Comparison of ENCODE assay signal across 19 cellular contexts in genomic region chr13:53342623-53343022, GRCh38.
"Had no signal": no experiment of that assay in that cellular context is flagged by ENCODE, and none has a peak within 500 bp of the region (broad histone marks: within the 10 kb centered on the region; RNA-seq: fewer than 3 reads in every experiment).

No MANE protein-coding gene starts in this region.

- H3K36me3 ChIP-seq: gastroesophageal sphincter, transverse colon, uterus had no signal

- H3K9me3 ChIP-seq: gastroesophageal sphincter, transverse colon, uterus had no signal

- H3K27ac ChIP-seq: coronary artery, epithelial cell of prostate, gastroesophageal sphincter, parathyroid adenoma, transverse colon, uterus had no signal

- H3K36me3 Mint-ChIP-seq: activated CD4-positive, alpha-beta memory T cell treated with anti-CD3 and anti-CD28 coated beads for 36 hours; activated naive CD4-positive, alpha-beta T cell treated with anti-CD3 and anti-CD28 coated beads, Interleukin-2, amount 10 ng/mL, durations not matched to agents 7 days and 5 days; natural killer cell; stimulated activated memory B cell treated with anti-CD40 and anti-IgM and Interleukin-4, amounts not matched to agents 10 μg/mL and 1 μg/mL and 100 μg/mL, for 72 hours had no signal

- H3K4me1 Mint-ChIP-seq: activated naive CD4-positive, alpha-beta T cell treated with anti-CD3 and anti-CD28 coated beads, Interleukin-2, amount 10 ng/mL, durations not matched to agents 7 days and 5 days; natural killer cell; stimulated activated memory B cell treated with anti-CD40 and anti-IgM and Interleukin-4, amounts not matched to agents 10 μg/mL and 1 μg/mL and 100 μg/mL, for 72 hours had no signal

- DNase-seq: activated CD4-positive, alpha-beta memory T cell treated with anti-CD3 and anti-CD28 coated beads for 36 hours; activated CD4-positive, alpha-beta T cell treated with anti-CD3 and anti-CD28 coated beads for 48 hours; activated effector memory CD4-positive, alpha-beta T cell treated with anti-CD3 and anti-CD28 coated beads, Interleukin-2, amount 50 U/mL, for 16 hours; activated naive CD4-positive, alpha-beta T cell treated with anti-CD3 and anti-CD28 coated beads, Interleukin-2, amount 10 ng/mL, durations not matched to agents 7 days and 5 days; cerebellar nuclear complex; left ventricle myocardium superior; mammary epithelial cell; natural killer cell; small intestine; stimulated activated CD4-positive, alpha-beta T cell treated with anti-CD3 and anti-CD28 coated beads, Interleukin-2, amount 100 ng/mL, for 24 hours; transverse colon; uterus had no signal

- H3K4me1 ChIP-seq: gastroesophageal sphincter, parathyroid adenoma, transverse colon, uterus had no signal

- H3K27me3 ChIP-seq: gastroesophageal sphincter, transverse colon, uterus had no signal

- H3K9ac ChIP-seq: parathyroid adenoma had no signal

- H3K9me3 Mint-ChIP-seq: stimulated activated memory B cell treated with anti-CD40 and anti-IgM and Interleukin-4, amounts not matched to agents 10 μg/mL and 1 μg/mL and 100 μg/mL, for 72 hours had no signal

- ATAC-seq: gastroesophageal sphincter; left ventricle myocardium superior; natural killer cell; sciatic nerve; stimulated activated memory B cell treated with anti-CD40 and anti-IgM and Interleukin-4, amounts not matched to agents 10 μg/mL and 1 μg/mL and 100 μg/mL, for 72 hours had no signal

- H3K4me3 Mint-ChIP-seq: activated CD4-positive, alpha-beta memory T cell treated with anti-CD3 and anti-CD28 coated beads for 36 hours; activated naive CD4-positive, alpha-beta T cell treated with anti-CD3 and anti-CD28 coated beads, Interleukin-2, amount 10 ng/mL, durations not matched to agents 7 days and 5 days; natural killer cell; stimulated activated memory B cell treated with anti-CD40 and anti-IgM and Interleukin-4, amounts not matched to agents 10 μg/mL and 1 μg/mL and 100 μg/mL, for 72 hours; T-helper 1 cell treated with Interleukin-12 subunit alpha and Interleukin-12 subunit beta and Interleukin-4 antibody, amounts not matched to agents 30 μg/mL and 1 μg/mL, for 36 hours had no signal

- H3K27ac Mint-ChIP-seq: activated CD4-positive, alpha-beta memory T cell treated with anti-CD3 and anti-CD28 coated beads for 36 hours; activated naive CD4-positive, alpha-beta T cell treated with anti-CD3 and anti-CD28 coated beads, Interleukin-2, amount 10 ng/mL, durations not matched to agents 7 days and 5 days; natural killer cell; stimulated activated memory B cell treated with anti-CD40 and anti-IgM and Interleukin-4, amounts not matched to agents 10 μg/mL and 1 μg/mL and 100 μg/mL, for 72 hours; T-helper 1 cell treated with Interleukin-12 subunit alpha and Interleukin-12 subunit beta and Interleukin-4 antibody, amounts not matched to agents 30 μg/mL and 1 μg/mL, for 36 hours had no signal

- H3K27me3 Mint-ChIP-seq: activated CD4-positive, alpha-beta memory T cell treated with anti-CD3 and anti-CD28 coated beads for 36 hours; activated naive CD4-positive, alpha-beta T cell treated with anti-CD3 and anti-CD28 coated beads, Interleukin-2, amount 10 ng/mL, durations not matched to agents 7 days and 5 days; stimulated activated memory B cell treated with anti-CD40 and anti-IgM and Interleukin-4, amounts not matched to agents 10 μg/mL and 1 μg/mL and 100 μg/mL, for 72 hours had no signal

- H3K4me3 ChIP-seq: coronary artery, gastroesophageal sphincter, transverse colon, uterus had no signal
